Comparison of ENCODE assay signal across 20 cellular contexts in genomic region chr16:64011650-64012049, GRCh38.
DNase-seq lines count a peak whose midpoint lies in the region; ATAC-seq and TF ChIP-seq lines count a peak whose summit lies in the region.
"Had no signal": no experiment of that assay in that cellular context is flagged by ENCODE, and none has a peak within 500 bp of the region (broad histone marks: within the 10 kb centered on the region; RNA-seq: fewer than 3 reads in every experiment).

No MANE protein-coding gene starts in this region.

- H3K27ac ChIP-seq in cardiac muscle cell (peak overlapping the region; percentile 60), left ventricle myocardium inferior (replicated peaks) (no peak overlapping the region), smooth muscle cell (ENCODE audit: low read depth) (peak overlapping the region; percentile 49)
- H3K27ac ChIP-seq: BLaER1, RWPE1 had no signal

- H3K27me3 ChIP-seq in cardiac muscle cell: no peaks in the 10 kb centered on the region
- H3K27me3 ChIP-seq in left ventricle myocardium inferior (ENCODE audit: low read depth): no peaks in the 10 kb centered on the region
- no peaks in the 10 kb centered on the region for H3K27me3 ChIP-seq in smooth muscle cell (ENCODE audit: low read depth)
- H3K27me3 ChIP-seq: BLaER1 had no signal

- peaks cover 11% of the 10 kb centered on the region for H3K4me1 ChIP-seq in cardiac muscle cell (ENCODE audit: low read depth)
- peaks cover 9% of the 10 kb centered on the region for H3K4me1 ChIP-seq in left ventricle myocardium inferior
- H3K4me1 ChIP-seq in smooth muscle cell (ENCODE audit: low read depth): no peaks in the 10 kb centered on the region

- H3K27me3 Mint-ChIP-seq in nephron (ENCODE audit: low read depth): no peaks in the 10 kb centered on the region
- no peaks in the 10 kb centered on the region for H3K27me3 Mint-ChIP-seq in stimulated activated naive B cell treated with anti-CD40 and anti-IgM and Interleukin-4, amounts not matched to agents 10 μg/mL and 1 μg/mL and 100 μg/mL, for 72 hours
- H3K27me3 Mint-ChIP-seq: CD4-positive, CD25-positive, alpha-beta regulatory T cell had no signal

- DNase-seq in cardiac muscle cell (ENCODE audit: low read depth in 1 of 2, low spot score in 1 of 2): no peak
- DNase-seq in left ventricle myocardium inferior: no peak
- no peak for DNase-seq in left ventricle myocardium superior
- no peak for DNase-seq in smooth muscle cell (lab: John Stamatoyannopoulos, UW; ENCODE audit: unreplicated experiment)
- DNase-seq in stimulated activated naive B cell treated with anti-CD40 and anti-IgM and Interleukin-4, amounts not matched to agents 10 μg/mL and 1 μg/mL and 100 μg/mL, for 72 hours: no peak
- DNase-seq in NAMALWA (ENCODE audit: low spot score): no peak
- DNase-seq in OCI-M1 (lab: John Stamatoyannopoulos, UW): no peak
- DNase-seq: CD4-positive, CD25-positive, alpha-beta regulatory T cell; DMS153; DND-41; NCI-H1092 treated with DMSO at 0.1 percent for 48 hours; NCI-H1436; NCI-H187 treated with DMSO at 0.1 percent for 48 hours; NCI-H446; NCI-H524 treated with DMSO at 0.1 percent for 48 hours had no signal

- H3K4me3 ChIP-seq in cardiac muscle cell: no peak overlapping the region
- H3K4me3 ChIP-seq in left ventricle myocardium inferior: no peak overlapping the region
- H3K4me3 ChIP-seq in smooth muscle cell: no peak overlapping the region
- H3K4me3 ChIP-seq: BLaER1 had no signal

- ATAC-seq in left ventricle myocardium superior: peak; percentile 43
- no peak for ATAC-seq in stimulated activated naive B cell treated with anti-CD40 and anti-IgM and Interleukin-4, amounts not matched to agents 10 μg/mL and 1 μg/mL and 100 μg/mL, for 72 hours (replicated peaks)
- ATAC-seq: HCT116, Panc1 had no signal

- H3K9ac ChIP-seq in smooth muscle cell (ENCODE audit: low read depth): no peak overlapping the region
- H3K9ac ChIP-seq: BLaER1 had no signal

- no peaks in the 10 kb centered on the region for H3F3A ChIP-seq in smooth muscle cell (ENCODE audit: low read depth)

- peaks cover 15% of the 10 kb centered on the region for H3K9me3 Mint-ChIP-seq in nephron
- no peaks in the 10 kb centered on the region for H3K9me3 Mint-ChIP-seq in stimulated activated naive B cell treated with anti-CD40 and anti-IgM and Interleukin-4, amounts not matched to agents 10 μg/mL and 1 μg/mL and 100 μg/mL, for 72 hours

- no peak overlapping the region for H3K4me2 ChIP-seq in smooth muscle cell
- H3K4me2 ChIP-seq: BLaER1 had no signal

- H3K4me1 Mint-ChIP-seq in nephron: peaks cover 30% of the 10 kb centered on the region
- H3K4me1 Mint-ChIP-seq in stimulated activated naive B cell treated with anti-CD40 and anti-IgM and Interleukin-4, amounts not matched to agents 10 μg/mL and 1 μg/mL and 100 μg/mL, for 72 hours: no peaks in the 10 kb centered on the region
- H3K4me1 Mint-ChIP-seq: CD4-positive, CD25-positive, alpha-beta regulatory T cell had no signal

- peak overlapping the region in 1 of 3 experiments; percentile 29 for H3K4me3 Mint-ChIP-seq in nephron
- H3K4me3 Mint-ChIP-seq in stimulated activated naive B cell treated with anti-CD40 and anti-IgM and Interleukin-4, amounts not matched to agents 10 μg/mL and 1 μg/mL and 100 μg/mL, for 72 hours: no peak overlapping the region
- H3K4me3 Mint-ChIP-seq: CD4-positive, CD25-positive, alpha-beta regulatory T cell had no signal

- H3K9me3 ChIP-seq in cardiac muscle cell (ENCODE audit: low read depth) (no peaks in the 10 kb centered on the region), left ventricle myocardium inferior (replicated peaks) (no peaks in the 10 kb centered on the region), smooth muscle cell (replicated peaks; ENCODE audit: low read depth) (no peaks in the 10 kb centered on the region)
- H3K9me3 ChIP-seq: BLaER1 had no signal

- 87% methylated on average over 2 of the region's 2 CpGs for WGBS in smooth muscle cell (ENCODE audit: low lambda C conversion rate)

- H3K27ac Mint-ChIP-seq in nephron: peak overlapping the region; percentile 72 to 85 (median 81)
- H3K27ac Mint-ChIP-seq in stimulated activated naive B cell treated with anti-CD40 and anti-IgM and Interleukin-4, amounts not matched to agents 10 μg/mL and 1 μg/mL and 100 μg/mL, for 72 hours: no peak overlapping the region
- H3K27ac Mint-ChIP-seq: CD4-positive, CD25-positive, alpha-beta regulatory T cell had no signal

- no peak for TF ChIP-seq CTCF in cardiac muscle cell (IDR thresholded peaks at IDR 0.05; ENCODE audit: low read depth, low read length)
- no peak for TF ChIP-seq CTCF in left ventricle myocardium inferior (IDR thresholded peaks at IDR 0.05; ENCODE audit: borderline replicate concordance)
- TF ChIP-seq CTCF in nephron (IDR thresholded peaks at IDR 0.05; ENCODE audit: unreplicated experiment in 3 of 3): no peak
- no peak for TF ChIP-seq CTCF in smooth muscle cell (IDR thresholded peaks at IDR 0.05; ENCODE audit: borderline replicate concordance, insufficient read depth, poor library complexity, severe bottlenecking)

- H3K79me2 ChIP-seq in smooth muscle cell (ENCODE audit: low read depth): no peaks in the 10 kb centered on the region

- H3K36me3 ChIP-seq in cardiac muscle cell (no peaks in the 10 kb centered on the region), left ventricle myocardium inferior (no peaks in the 10 kb centered on the region), smooth muscle cell (ENCODE audit: low read depth) (no peaks in the 10 kb centered on the region)
- H3K36me3 ChIP-seq: BLaER1 had no signal

- H2AFZ ChIP-seq in smooth muscle cell (ENCODE audit: low read depth): no peak overlapping the region

- H3K36me3 Mint-ChIP-seq in nephron (ENCODE audit: low read depth): no peaks in the 10 kb centered on the region
- H3K36me3 Mint-ChIP-seq in stimulated activated naive B cell treated with anti-CD40 and anti-IgM and Interleukin-4, amounts not matched to agents 10 μg/mL and 1 μg/mL and 100 μg/mL, for 72 hours: no peaks in the 10 kb centered on the region
- H3K36me3 Mint-ChIP-seq: CD4-positive, CD25-positive, alpha-beta regulatory T cell had no signal

- no peaks in the 10 kb centered on the region for H4K20me1 ChIP-seq in smooth muscle cell (ENCODE audit: low read depth)
- H4K20me1 ChIP-seq: BLaER1 had no signal

- intact Hi-C loops in left ventricle myocardium inferior (cut with micrococcal nuclease) (no loop called here), left ventricle myocardium superior (cut with micrococcal nuclease) (no loop called here)
